ENCODE assay signal across 18 cellular contexts in genomic region chr15:89777821-89778380, GRCh38. TPM values are rescaled to one million over a fixed set of nuclear protein-coding genes. Genes with fewer than 3 reads are reported as not detected.
"Had no signal": no experiment of that assay in that cellular context is flagged by ENCODE, and none has a peak within 500 bp of the region (broad histone marks: within the 10 kb centered on the region; RNA-seq: fewer than 3 reads in every experiment).

No MANE protein-coding gene starts in this region.

- H3K27me3 Mint-ChIP-seq: activated B cell treated with CpG ODN at 0.5 μM for 24 hours had no signal

- H3K36me3 Mint-ChIP-seq: activated naive CD8-positive, alpha-beta T cell; mesothelial cell of epicardium had no signal

- DNase-seq: activated B cell treated with CpG ODN at 0.5 μM for 24 hours; activated CD4-positive, alpha-beta T cell treated with anti-CD3 and anti-CD28 coated beads, Interleukin-2, amount 10 ng/mL, durations not matched to agents 24 days and 14 days; activated CD8-positive, alpha-beta memory T cell treated with anti-CD3 and anti-CD28 coated beads, Interleukin-2, amount 50 U/mL, for 48 hours; activated gamma-delta T cell treated with Interleukin-2 at 50 U/mL for 16 hours; activated T-cell treated with anti-CD3 and anti-CD28 coated beads, Interleukin-2, amount 50 U/mL, for 72 hours; amniotic stem cell; effector memory CD4-positive, alpha-beta T cell; foreskin melanocyte; heart left ventricle; left cardiac atrium; lower lobe of right lung; stimulated activated CD4-positive, alpha-beta T cell treated with anti-CD3 and anti-CD28 coated beads, Interleukin-4, amount 100 ng/mL, for 24 hours; stimulated activated naive CD4-positive, alpha-beta T cell; T-helper 2 cell had no signal

- H3K4me3 Mint-ChIP-seq: mesothelial cell of epicardium had no signal

- ATAC-seq: activated T-cell treated with anti-CD3 and anti-CD28 coated beads, Interleukin-2, amount 50 U/mL, for 72 hours had no signal

- H3K27ac Mint-ChIP-seq: activated B cell treated with CpG ODN at 0.5 μM for 24 hours; activated CD4-positive, alpha-beta T cell treated with anti-CD3 and anti-CD28 coated beads, Interleukin-2, amount 10 ng/mL, durations not matched to agents 24 days and 14 days; activated naive CD8-positive, alpha-beta T cell; activated T-cell treated with anti-CD3 and anti-CD28 coated beads, Interleukin-2, amount 50 U/mL, for 72 hours had no signal

- H3K4me3 ChIP-seq: lower lobe of right lung, upper lobe of left lung had no signal

- H3K9me3 Mint-ChIP-seq: activated B cell treated with CpG ODN at 0.5 μM for 24 hours; activated CD4-positive, alpha-beta T cell treated with anti-CD3 and anti-CD28 coated beads, Interleukin-2, amount 10 ng/mL, durations not matched to agents 24 days and 14 days; activated T-cell treated with anti-CD3 and anti-CD28 coated beads, Interleukin-2, amount 50 U/mL, for 72 hours; mesothelial cell of epicardium had no signal

- H3K27me3 ChIP-seq: heart left ventricle, upper lobe of left lung had no signal

- H3K36me3 ChIP-seq: heart left ventricle, lower lobe of right lung, upper lobe of left lung had no signal

- H3K27ac ChIP-seq: heart left ventricle, lower lobe of right lung, upper lobe of left lung had no signal

- H3K9me3 ChIP-seq: heart left ventricle, lower lobe of right lung, upper lobe of left lung had no signal

RNA-seq across cellular contexts. Expression of gene MESP2, which starts 1.8 kb away (rescaled TPM):
- total RNA-seq: activated CD4-positive, alpha-beta T cell treated with anti-CD3 and anti-CD28 coated beads, Interleukin-2, amount 10 ng/mL, durations not matched to agents 24 days and 14 days; activated T-cell treated with anti-CD3 and anti-CD28 coated beads, Interleukin-2, amount 50 U/mL, for 72 hours; lower lobe of right lung had no signal
- polyA plus RNA-seq: fibroblast of lung had no signal

RNA-seq across cellular contexts. Expression of gene MESP1, which starts 26.9 kb away (rescaled TPM):
- total RNA-seq: mesothelial cell of epicardium had no signal
- polyA plus RNA-seq: fibroblast of lung had no signal
